In genomic region chr15:72991026-72991425, GRCh38 we compare ENCODE assay signal across 15 cellular contexts.
"Had no signal": no experiment of that assay in that cellular context is flagged by ENCODE, and none has a peak within 500 bp of the region (broad histone marks: within the 10 kb centered on the region; RNA-seq: fewer than 3 reads in every experiment).

No MANE protein-coding gene starts in this region.

- H3K36me3 Mint-ChIP-seq: naive thymus-derived CD8-positive, alpha-beta T cell had no signal

- H3K27ac ChIP-seq: gastrocnemius medialis, pancreas, WERI-Rb-1 had no signal

- H3K4me3 Mint-ChIP-seq: activated T-cell treated with anti-CD3 and anti-CD28 coated beads, Interleukin-2, amount 50 U/mL, for 24 hours; central memory CD8-positive, alpha-beta T cell; dendritic cell treated with granulocyte-macrophage colony-stimulating factor and Interleukin-4, amounts not matched to agents 40 ng/mL and 50 ng/mL, for 4 days; naive thymus-derived CD8-positive, alpha-beta T cell had no signal

- H3K4me1 ChIP-seq: pancreas had no signal

- H3K4me1 Mint-ChIP-seq: central memory CD8-positive, alpha-beta T cell; naive thymus-derived CD8-positive, alpha-beta T cell had no signal

- H3K4me3 ChIP-seq: gastrocnemius medialis, heart left ventricle, left lung, mucosa of descending colon, pancreas had no signal

- H3K27me3 ChIP-seq: gastrocnemius medialis, left lung, pancreas had no signal

- H3K27ac Mint-ChIP-seq: activated T-cell treated with anti-CD3 and anti-CD28 coated beads, Interleukin-2, amount 50 U/mL, for 24 hours; dendritic cell treated with granulocyte-macrophage colony-stimulating factor and Interleukin-4, amounts not matched to agents 40 ng/mL and 50 ng/mL, for 4 days; naive thymus-derived CD8-positive, alpha-beta T cell had no signal

- H3K9me3 Mint-ChIP-seq: activated T-cell treated with anti-CD3 and anti-CD28 coated beads, Interleukin-2, amount 50 U/mL, for 24 hours; central memory CD8-positive, alpha-beta T cell; dendritic cell treated with granulocyte-macrophage colony-stimulating factor and Interleukin-4, amounts not matched to agents 40 ng/mL and 50 ng/mL, for 4 days; naive thymus-derived CD8-positive, alpha-beta T cell had no signal

- H3K9me3 ChIP-seq: gastrocnemius medialis, heart left ventricle, left lung, mucosa of descending colon, pancreas had no signal

- H3K36me3 ChIP-seq: gastrocnemius medialis, heart left ventricle, left lung, pancreas, WERI-Rb-1 had no signal

- ATAC-seq: heart left ventricle; left lung; mucosa of descending colon; naive thymus-derived CD8-positive, alpha-beta T cell; pancreas had no signal

- DNase-seq: activated CD4-positive, alpha-beta T cell treated with anti-CD3 and anti-CD28 coated beads, Interleukin-2, amount 50 U/mL, for 48 hours; activated naive CD4-positive, alpha-beta T cell treated with anti-CD3 and anti-CD28 coated beads, Interleukin-2, amount 50 U/mL, for 16 hours; activated T-cell treated with anti-CD3 and anti-CD28 coated beads, Interleukin-2, amount 50 U/mL, for 24 hours; effector memory CD4-positive, alpha-beta T cell; gastrocnemius medialis; heart left ventricle; left lung; mucosa of descending colon; naive thymus-derived CD8-positive, alpha-beta T cell; pancreas; stimulated activated CD4-positive, alpha-beta T cell treated with anti-CD3 and anti-CD28 coated beads, Interleukin-12 subunit alpha, Interleukin-12 subunit beta, amount 100 ng/mL, for 4 hours; stimulated activated CD4-positive, alpha-beta T cell treated with anti-CD3 and anti-CD28 coated beads, Interleukin-2, amount 100 ng/mL, for 24 hours had no signal
